In genomic region chr1:41475859-41476567, GRCh38 we compare ENCODE assay signal across 14 cellular contexts. TPM values are rescaled to one million over a fixed set of nuclear protein-coding genes. Genes with fewer than 3 reads are reported as not detected.
DNase-seq lines count a peak whose midpoint lies in the region; ATAC-seq, FAIRE-seq and TF ChIP-seq lines count a peak whose summit lies in the region.
"Had no signal": no experiment of that assay in that cellular context is flagged by ENCODE, and none has a peak within 500 bp of the region (broad histone marks: within the 10 kb centered on the region; RNA-seq: fewer than 3 reads in every experiment).

No MANE protein-coding gene starts in this region.

- H2AK5ac ChIP-seq in H1 (ENCODE audit: low read depth, low read length): no peak overlapping the region

- TF ChIP-seq CTCF in AG04450 (IDR thresholded peaks at IDR 0.05; ENCODE audit: low read depth, low read length) (peak; percentile 14; the same call in 1 of the 2 replicates), Peyer's patch (IDR thresholded peaks at IDR 0.05) (no peak), H1 (IDR thresholded peaks at IDR 0.05; ENCODE audit: control extremely low read depth in 1 of 3, insufficient read depth in 1 of 3, low read depth in 1 of 3, low read length in 3 of 3) (peak in 1 of 3 experiments; percentile 8; a peak in 1 of 4 replicates), nephron (IDR thresholded peaks at IDR 0.05; ENCODE audit: unreplicated experiment in 3 of 3) (no peak), BE2C (IDR thresholded peaks at IDR 0.05; ENCODE audit: low read depth, low read length) (no peak), omental fat pad (IDR thresholded peaks at IDR 0.05) (no peak)

- no peaks in the 10 kb centered on the region for H4K20me1 ChIP-seq in H1 (replicated peaks in 1 of 2; ENCODE audit: control insufficient read depth in 1 of 2, insufficient read depth in 2 of 2, low read length in 2 of 2)

- H3K4me1 ChIP-seq in Peyer's patch (peaks cover 0 to 65% (median 3%) of the 10 kb centered on the region in 4 donors), H1 (replicated peaks in 1 of 4; ENCODE audit: control insufficient read depth in 3 of 4, insufficient read depth in 4 of 4, low read length in 3 of 4) (peaks cover 0 to 5% (median 4%) of the 10 kb centered on the region in 4 experiments; a peak in 2 of 7 replicates), BE2C (no peaks in the 10 kb centered on the region)

- H2BK120ac ChIP-seq in H1 (replicated peaks; ENCODE audit: low read depth, low read length): no peak overlapping the region

- no peak overlapping the region for H4K91ac ChIP-seq in H1 (replicated peaks; ENCODE audit: insufficient read length, low read length)

- H3K56ac ChIP-seq in H1 (replicated peaks; ENCODE audit: insufficient read length, low read depth, low read length): peak overlapping the region; percentile 14

- no peak overlapping the region for H3K14ac ChIP-seq in H1 (ENCODE audit: insufficient read length)

- H3K23ac ChIP-seq in H1 (ENCODE audit: insufficient read length): no peak overlapping the region

- peak overlapping the region; percentile 23 to 95 (median 89) for H3K27ac Mint-ChIP-seq in nephron
- H3K27ac Mint-ChIP-seq: activated B cell treated with CpG ODN at 0.5 μM for 24 hours; activated T-cell treated with anti-CD3 and anti-CD28 coated beads, Interleukin-2, amount 50 U/mL, for 24 hours; memory B cell had no signal

- H3K36me3 ChIP-seq in Peyer's patch: no peaks in the 10 kb centered on the region
- no peaks in the 10 kb centered on the region for H3K36me3 ChIP-seq in H1 (ENCODE audit: control insufficient read depth in 2 of 4, insufficient read depth in 4 of 4, low read length in 3 of 4)
- H3K36me3 ChIP-seq in BE2C: no peaks in the 10 kb centered on the region

- H3K9me3 Mint-ChIP-seq in nephron: no peaks in the 10 kb centered on the region
- H3K9me3 Mint-ChIP-seq: activated B cell treated with CpG ODN at 0.5 μM for 24 hours; activated T-cell treated with anti-CD3 and anti-CD28 coated beads, Interleukin-2, amount 50 U/mL, for 24 hours; memory B cell had no signal

- no peak overlapping the region for H2BK5ac ChIP-seq in H1 (ENCODE audit: low read depth, low read length)

- H3K18ac ChIP-seq in H1 (ENCODE audit: extremely low read depth, low read length): no peak overlapping the region

- H3K4me3 Mint-ChIP-seq in nephron: peak overlapping the region in 1 of 3 experiments; percentile 47
- H3K4me3 Mint-ChIP-seq: activated B cell treated with CpG ODN at 0.5 μM for 24 hours; activated T-cell treated with anti-CD3 and anti-CD28 coated beads, Interleukin-2, amount 50 U/mL, for 24 hours; memory B cell had no signal

- H2BK12ac ChIP-seq in H1 (ENCODE audit: low read depth, low read length): no peak overlapping the region

- TF ChIP-seq RAD21 in H1 (IDR thresholded peaks at IDR 0.05 in 1 of 2, conservative IDR thresholded peaks at IDR 0.05 in 1 of 2; ENCODE audit: low read depth in 2 of 2, low read length in 2 of 2): 0 out of 4 replicates have a peak, but pooled peaks of 1 of the 2 experiments have one; percentile 11

- no peak overlapping the region for H3K27ac ChIP-seq in AG04450 (ENCODE audit: low read depth, low read length)
- H3K27ac ChIP-seq in Peyer's patch: peak overlapping the region in 3 of 4 donors; percentile 74 to 93 (median 80)
- H3K27ac ChIP-seq in H1 (ENCODE audit: low read depth, low read length): no peak overlapping the region

- H3K27me3 ChIP-seq in AG04450 (ENCODE audit: control insufficient read depth, insufficient read depth, low read length) (no peaks in the 10 kb centered on the region), Peyer's patch (no peaks in the 10 kb centered on the region), H1 (replicated peaks in 1 of 4; ENCODE audit: control insufficient read depth in 3 of 4, extremely low read depth in 1 of 4, insufficient read depth in 3 of 4, low read length in 3 of 4) (no peaks in the 10 kb centered on the region), BE2C (no peaks in the 10 kb centered on the region)

- peaks cover 9% of the 10 kb centered on the region for H3K27me3 Mint-ChIP-seq in nephron (ENCODE audit: low read depth)

- ATAC-seq in omental fat pad (ENCODE audit: low FRiP score) (no peak), GM19328 (IDR thresholded peaks at IDR 0.05; ENCODE audit: unreplicated experiment) (no peak)

- no peak overlapping the region for H3K9ac ChIP-seq in H1 (replicated peaks in 1 of 4; ENCODE audit: extremely low read depth in 1 of 4, low read depth in 3 of 4, low read length in 3 of 4)

- CTCF ChIA-PET in AG04450 (lab: Charles Lee) (interaction anchor here (1.3 to 1.5 kb wide), 3 partner anchors 12 to 42 kb away, joined by 3 to 7 read pairs (median 4); no protein-coding TSS in a partner anchor), H1 (lab: Charles Lee; ENCODE audit: partially characterized antibody) (interaction anchor here (0.7 to 12.5 kb wide), 22 partner anchors 9 to 192 kb away, joined by 3 to 141 read pairs (median 6); partner anchors contain the start of gene EDN2)

- no peak for DNase-seq in AG04450 (ENCODE audit: low read depth, low spot score)
- DNase-seq in Peyer's patch: peak in 1 of 3 donors; percentile 38
- DNase-seq in H1 (ENCODE audit: low read depth in 1 of 2, low spot score in 2 of 2): no peak
- no peak for DNase-seq in BE2C
- no peak for DNase-seq in NCI-H2227 treated with DMSO at 0.1 percent for 48 hours (lab: John Stamatoyannopoulos, UW)
- no peak for DNase-seq in omental fat pad (ENCODE audit: low spot score)
- DNase-seq: activated B cell treated with CpG ODN at 0.5 μM for 24 hours; activated T-cell treated with anti-CD3 and anti-CD28 coated beads, Interleukin-2, amount 50 U/mL, for 24 hours; head of caudate nucleus; SHP77 treated with DMSO at 0.1 percent for 48 hours had no signal

- no peak overlapping the region for H2AFZ ChIP-seq in H1 (ENCODE audit: low read length)

- H3K9me3 ChIP-seq in AG04450 (ENCODE audit: control insufficient read depth, insufficient read depth, low read length) (no peaks in the 10 kb centered on the region), Peyer's patch (no peaks in the 10 kb centered on the region), H1 (ENCODE audit: insufficient read depth in 2 of 2, low read depth in 1 of 2, low read length in 1 of 2) (no peaks in the 10 kb centered on the region), BE2C (no peaks in the 10 kb centered on the region)

- H3K4me2 ChIP-seq in H1 (ENCODE audit: insufficient read depth in 1 of 2, low read depth in 2 of 2, low read length in 2 of 2): no peak overlapping the region

- H3K36me3 Mint-ChIP-seq in nephron (ENCODE audit: low read depth): no peaks in the 10 kb centered on the region
- H3K36me3 Mint-ChIP-seq: memory B cell had no signal

- TF ChIP-seq POLR2A in Peyer's patch (IDR thresholded peaks at IDR 0.05) (no peak), H1 (IDR thresholded peaks at IDR 0.05; ENCODE audit: control extremely low read depth in 1 of 2, low read depth in 2 of 2, low read length in 2 of 2) (no peak)

- TF ChIP-seq EP300 in H1 (IDR thresholded peaks at IDR 0.05; ENCODE audit: borderline replicate concordance in 1 of 2, low read depth in 2 of 2, low read length in 2 of 2): no peak

- H3K4me1 Mint-ChIP-seq in nephron: peaks cover 69% of the 10 kb centered on the region
- H3K4me1 Mint-ChIP-seq: activated B cell treated with CpG ODN at 0.5 μM for 24 hours, memory B cell had no signal

- no peaks in the 10 kb centered on the region for H3K79me1 ChIP-seq in H1 (ENCODE audit: low read depth, low read length)

- no peak for FAIRE-seq in H1 (lab: Jason Lieb, UNC)
- FAIRE-seq: colon had no signal

- H3K23me2 ChIP-seq in H1 (ENCODE audit: low read depth, low read length): no peaks in the 10 kb centered on the region

- no peaks in the 10 kb centered on the region for H3K79me2 ChIP-seq in H1 (ENCODE audit: control insufficient read depth in 1 of 2, insufficient read depth in 2 of 2, low read length in 2 of 2)

- 65% methylated on average over 8 of the region's 8 CpGs; no CpG with 5 or more reads in 1 of the 2 experiments for WGBS in H1 (ENCODE audit: extremely low coverage in 1 of 2, insufficient coverage in 1 of 2, insufficient read length in 1 of 2, insufficient replicate concordance in 2 of 2, low coverage in 1 of 2, low lambda C conversion rate in 2 of 2, missing lambda C conversion rate in 1 of 2), 2 experiments

- no peak overlapping the region for H4K5ac ChIP-seq in H1 (ENCODE audit: insufficient read length, low read depth, low read length)

- no peak overlapping the region for H4K8ac ChIP-seq in H1 (ENCODE audit: extremely low read depth, insufficient read depth, low read length)

- no peak overlapping the region for H3K4me3 ChIP-seq in AG04450 (ENCODE audit: low read depth, low read length)
- no peak overlapping the region for H3K4me3 ChIP-seq in Peyer's patch
- H3K4me3 ChIP-seq in H1 (ENCODE audit: extremely low read depth in 1 of 4, insufficient read depth in 2 of 4, low read depth in 3 of 4, low read length in 4 of 4): no peak overlapping the region
- H3K4me3 ChIP-seq in BE2C (ENCODE audit: low read depth, low read length): no peak overlapping the region

- POLR2A ChIA-PET in AG04450 (lab: Yijun Ruan, JAX): no interaction called here
- POLR2A ChIA-PET in H1 (lab: Charles Lee; ENCODE audit: partially characterized antibody): interaction anchor here (1.2 to 2.3 kb wide), 2 partner anchors 10 to 23 kb away, joined by 3 to 5 read pairs; no protein-coding TSS in a partner anchor

- H2BK20ac ChIP-seq in H1 (ENCODE audit: low read length): no peak overlapping the region

- no peak overlapping the region for H2BK15ac ChIP-seq in H1 (ENCODE audit: low read length)

- no peak overlapping the region for H3K4ac ChIP-seq in H1 (replicated peaks; ENCODE audit: insufficient read length, low read depth, low read length)

TF ChIP-seq in H1, 55 proteins besides CTCF, POLR2A, EP300 and RAD21 (continues in another document):
- TF ChIP-seq SIX5 (IDR thresholded peaks at IDR 0.05; ENCODE audit: low read depth, low read length) (no peak), GABPA (IDR thresholded peaks at IDR 0.05; ENCODE audit: borderline replicate concordance, insufficient read depth, low read length) (no peak), FOSL1 (IDR thresholded peaks at IDR 0.05; ENCODE audit: insufficient read depth, low read depth, low read length) (no peak)

RNA-seq across cellular contexts. Expression of gene EDN2, which starts 8.5 kb away (rescaled TPM):
- polyA plus RNA-seq in AG04450 (2011; rRNA removed): 0.19 and 0.21 TPM in 2 replicates
- not detected in 2 replicates for polyA minus RNA-seq in AG04450 (2011; rRNA and poly(A)+ RNA removed)
- 10 to 100 TPM in 3 of 4 donors, not detected in 1; 43.2 to 75.0 (median 49.1) TPM for total RNA-seq in Peyer's patch
- total RNA-seq in H1 (2021; fragmentation: NEBNext Ultra II Directional; extraction: Animal tissue kit (Norgen Biotek cat#: 25700)): 0.39 TPM in 1 of 2 replicates, not detected in the other
- 0.32 and 0.39 TPM in 2 replicates for polyA plus RNA-seq in H1 (2011; rRNA removed)
- 0.26 TPM for polyA plus RNA-seq in H1 (2011; cell fraction: cytosol; rRNA removed)
- 0.58 TPM for polyA plus RNA-seq in H1 (2011; cell fraction: nucleus; rRNA removed)
- not detected in 4 replicates for polyA plus RNA-seq in H1 (2012, experiment 1 of 2)
- polyA plus RNA-seq in H1 (2012, experiment 2 of 2): 1.3 TPM
- 0.16 TPM for polyA plus RNA-seq in H1 (2013, experiment 1 of 2)
- polyA plus RNA-seq in H1 (2013, experiment 2 of 2): 0.17 TPM
- not detected in 2 replicates for polyA minus RNA-seq in H1 (2011; rRNA and poly(A)+ RNA removed)
- not detected for polyA minus RNA-seq in H1 (2011; cell fraction: cytosol; rRNA and poly(A)+ RNA removed)
- polyA minus RNA-seq in H1 (2011; cell fraction: nucleus; rRNA and poly(A)+ RNA removed): 0.50 TPM
- not detected for polyA plus RNA-seq in BE2C (2012; ENCODE audit: insufficient read depth, insufficient read length, low read depth)
- not detected for total RNA-seq in omental fat pad
- total RNA-seq: activated B cell treated with CpG ODN at 0.5 μM for 24 hours had no signal

Comparison
In these comparisons a context has a peak if more than half of its experiments do, and no peak if none do; other contexts are left out.
1. H3K27ac ChIP-seq: peak in Peyer's patch (3 of 4); none in AG04450 (single experiment) and H1 (single experiment).